ENCODE assay signal across 21 cellular contexts in the genomic region with DNA sequence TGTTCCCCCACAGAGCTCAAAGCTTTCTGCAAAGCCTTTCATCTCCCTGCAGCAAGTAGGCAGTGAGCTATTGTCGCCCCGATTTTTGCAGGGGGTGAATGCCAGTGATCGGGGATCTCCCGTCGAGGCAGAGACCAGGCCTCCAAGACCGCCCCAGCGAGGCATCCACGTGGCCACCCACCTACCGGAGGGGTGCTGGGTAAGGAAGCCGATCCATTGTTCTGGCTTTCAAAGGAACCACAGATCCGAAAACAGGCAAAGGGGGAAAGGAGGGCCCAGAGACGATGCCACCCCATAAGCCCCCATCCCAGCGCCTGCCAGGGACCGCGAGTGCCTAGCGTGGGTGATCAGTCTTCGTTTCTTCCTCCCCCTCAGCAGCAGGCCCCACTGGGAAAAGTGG. TPM values are rescaled to one million over a fixed set of nuclear protein-coding genes. Genes with fewer than 3 reads are reported as not detected.
"Had no signal": no experiment of that assay in that cellular context is flagged by ENCODE, and none has a peak within 500 bp of the region (broad histone marks: within the 10 kb centered on the region; RNA-seq: fewer than 3 reads in every experiment).

No MANE protein-coding gene starts in this region.

- H3K9me3 Mint-ChIP-seq: activated CD4-positive, alpha-beta T cell treated with anti-CD3 and anti-CD28 coated beads, Interleukin-2, amount 10 ng/mL, durations not matched to agents 7 days and 5 days; natural killer cell treated with Interleukin-12 subunit alpha and Interleukin-12 subunit beta and Interleukin-15 and Interleukin-18, amount 100 ng/mL, for 72 hours; stimulated activated effector memory CD8-positive, alpha-beta T cell treated with anti-CD3 and anti-CD28 coated beads, Interleukin-12 subunit alpha, Interleukin-12 subunit beta, amount 100 ng/mL, for 72 hours had no signal

- ATAC-seq: activated CD4-positive, CD25-positive, alpha-beta regulatory T cell treated with anti-CD3 and anti-CD28 coated beads, Interleukin-2, amount 50 U/mL, for 24 hours; activated CD8-positive, alpha-beta T cell treated with anti-CD3 and anti-CD28 coated beads, Interleukin-2, amount 10 ng/mL, durations not matched to agents 7 days and 5 days; body of pancreas; natural killer cell treated with Interleukin-12 subunit alpha and Interleukin-12 subunit beta and Interleukin-15 and Interleukin-18, amount 100 ng/mL, for 72 hours; stimulated activated effector memory CD8-positive, alpha-beta T cell treated with anti-CD3 and anti-CD28 coated beads, Interleukin-12 subunit alpha, Interleukin-12 subunit beta, amount 100 ng/mL, for 72 hours had no signal

- H3K27ac Mint-ChIP-seq: activated CD4-positive, alpha-beta T cell treated with anti-CD3 and anti-CD28 coated beads, Interleukin-2, amount 10 ng/mL, durations not matched to agents 7 days and 5 days; activated CD8-positive, alpha-beta T cell treated with anti-CD3 and anti-CD28 coated beads, Interleukin-2, amount 10 ng/mL, durations not matched to agents 7 days and 5 days; activated naive CD8-positive, alpha-beta T cell; natural killer cell treated with Interleukin-12 subunit alpha and Interleukin-12 subunit beta and Interleukin-15 and Interleukin-18, amount 100 ng/mL, for 72 hours had no signal

- H3K9me3 ChIP-seq: body of pancreas, stomach, testis, upper lobe of left lung had no signal

- H3K27ac ChIP-seq: body of pancreas, skin epidermis, stomach, upper lobe of left lung had no signal

- H3K36me3 ChIP-seq: stomach, upper lobe of left lung had no signal

- H3K4me3 Mint-ChIP-seq: activated CD4-positive, alpha-beta T cell treated with anti-CD3 and anti-CD28 coated beads, Interleukin-2, amount 10 ng/mL, durations not matched to agents 7 days and 5 days; activated CD8-positive, alpha-beta T cell treated with anti-CD3 and anti-CD28 coated beads, Interleukin-2, amount 10 ng/mL, durations not matched to agents 7 days and 5 days; activated naive CD8-positive, alpha-beta T cell; stimulated activated effector memory CD8-positive, alpha-beta T cell treated with anti-CD3 and anti-CD28 coated beads, Interleukin-12 subunit alpha, Interleukin-12 subunit beta, amount 100 ng/mL, for 72 hours had no signal

- H3K27me3 ChIP-seq: testis had no signal

- DNase-seq: activated CD8-positive, alpha-beta memory T cell treated with anti-CD3 and anti-CD28 coated beads, Interleukin-2, amount 50 U/mL, for 48 hours; activated CD8-positive, alpha-beta T cell treated with anti-CD3 and anti-CD28 coated beads, Interleukin-2, amount 10 ng/mL, durations not matched to agents 7 days and 5 days; amygdala; body of pancreas; central memory CD4-positive, alpha-beta T cell; foreskin melanocyte; kidney glomerular epithelial cell; occipital lobe; stomach; T1000; testis had no signal

- H3K4me3 ChIP-seq: body of pancreas, lung, skin epidermis, stomach, testis, upper lobe of left lung had no signal

- H3K36me3 Mint-ChIP-seq: activated naive CD8-positive, alpha-beta T cell; natural killer cell treated with Interleukin-12 subunit alpha and Interleukin-12 subunit beta and Interleukin-15 and Interleukin-18, amount 100 ng/mL, for 72 hours had no signal

RNA-seq across cellular contexts. Expression of a gene that starts 2.4 kb away (rescaled TPM):
- total RNA-seq: natural killer cell treated with Interleukin-12 subunit alpha and Interleukin-12 subunit beta and Interleukin-15 and Interleukin-18, amount 100 ng/mL, for 72 hours; occipital lobe had no signal

RNA-seq across cellular contexts. Expression of a gene that starts 24.4 kb away (rescaled TPM):
- total RNA-seq: body of pancreas, epithelial cell of proximal tubule, lung, occipital lobe, posterior vena cava, stomach had no signal
